In the genomic region with DNA sequence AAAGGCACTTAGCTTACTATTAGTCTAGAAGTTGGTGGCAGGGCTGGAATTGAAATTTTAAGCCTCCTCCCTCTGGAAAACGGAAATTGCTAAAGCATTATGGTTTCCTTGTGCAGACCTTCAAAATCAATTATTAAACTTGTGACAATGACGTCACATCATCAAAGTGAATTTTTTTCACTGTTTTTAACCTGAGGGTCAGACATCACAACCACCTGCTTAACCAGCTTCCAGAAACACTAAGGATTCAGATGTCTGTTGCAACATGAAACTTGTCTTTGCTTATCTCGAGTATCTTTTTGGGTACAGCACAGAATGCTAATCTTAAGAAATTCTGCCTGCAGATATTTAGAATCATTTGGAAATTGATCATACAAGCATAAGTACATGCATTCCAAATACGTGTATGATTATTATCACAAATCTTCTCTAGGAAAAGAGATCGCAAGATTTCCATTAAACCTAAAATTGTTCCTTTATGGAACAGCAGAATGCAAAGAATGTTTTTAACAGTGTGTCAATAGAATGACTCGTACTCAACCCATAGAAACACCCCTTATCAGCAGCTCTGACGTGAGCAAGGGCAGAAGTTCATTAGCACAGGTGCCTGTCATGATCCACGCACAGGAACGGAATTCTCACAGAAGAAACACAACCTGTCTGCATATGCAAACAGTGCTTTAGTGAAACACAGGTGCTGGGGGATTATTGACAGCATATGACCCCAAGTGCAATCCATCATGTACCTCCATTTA, we compare ENCODE assay signal across 23 cellular contexts. TPM values are rescaled to one million over a fixed set of nuclear protein-coding genes. Genes with fewer than 3 reads are reported as not detected.
A peak's percentile ranks its signal among the peaks of the same experiment; 100 is the strongest.
DNase-seq lines count a peak whose midpoint lies in the region; ATAC-seq and TF ChIP-seq lines count a peak whose summit lies in the region.
"Had no signal": no experiment of that assay in that cellular context is flagged by ENCODE, and none has a peak within 500 bp of the region (broad histone marks: within the 10 kb centered on the region; RNA-seq: fewer than 3 reads in every experiment).

No MANE protein-coding gene starts in this region.

- intact Hi-C loops in Caco-2 (cut with micrococcal nuclease; ENCODE audit: unreplicated experiment), result loop anchor here (1.0 kb wide), 4 partner anchors 10 to 65 kb away; a partner anchor contains a TSS
- intact Hi-C loops in sigmoid colon (cut with DNase I), result no loop called here

- peak overlapping the region; percentile 99 for H3K27ac Mint-ChIP-seq in Caco-2 (ENCODE audit: unreplicated experiment)
- H3K27ac Mint-ChIP-seq: activated naive CD8-positive, alpha-beta T cell treated with anti-CD3 and anti-CD28 coated beads, Interleukin-2, amount 50 U/mL, for 24 hours; natural killer cell treated with Interleukin-12 subunit alpha and Interleukin-12 subunit beta and Interleukin-15 and Interleukin-18, amount 100 ng/mL, for 72 hours; stimulated activated naive CD8-positive, alpha-beta T cell treated with anti-CD3 and anti-CD28 coated beads, Interleukin-15, amount 100 ng/mL, for 72 hours had no signal

- POLR2A ChIA-PET in Caco-2 (lab: Charles Lee), result interaction anchor here (0.5 to 6.2 kb wide), 5 partner anchors 10 to 65 kb away, joined by 5 to 123 read pairs (median 16); a partner anchor contains a TSS

- CTCF ChIA-PET in Caco-2 (lab: Charles Lee), result interaction anchor here (1.4 to 2.6 kb wide), 2 partner anchors 11 to 14 kb away, joined by 3 to 9 read pairs; no protein-coding TSS in a partner anchor

- H3K27me3 ChIP-seq in Caco-2 (replicated peaks; ENCODE audit: control insufficient read depth, insufficient read depth, low read length), result no peaks in the 10 kb centered on the region
- no peaks in the 10 kb centered on the region for H3K27me3 ChIP-seq in sigmoid colon

- ATAC-seq in GM18867 (IDR thresholded peaks at IDR 0.05; ENCODE audit: unreplicated experiment) (no peak), HG03108 (IDR thresholded peaks at IDR 0.05; ENCODE audit: unreplicated experiment) (no peak), HG02642 (IDR thresholded peaks at IDR 0.05; ENCODE audit: poor library complexity, unreplicated experiment) (no peak)
- ATAC-seq: activated naive CD8-positive, alpha-beta T cell treated with anti-CD3 and anti-CD28 coated beads, Interleukin-2, amount 50 U/mL, for 24 hours; natural killer cell treated with Interleukin-12 subunit alpha and Interleukin-12 subunit beta and Interleukin-15 and Interleukin-18, amount 100 ng/mL, for 72 hours; stimulated activated naive CD8-positive, alpha-beta T cell treated with anti-CD3 and anti-CD28 coated beads, Interleukin-15, amount 100 ng/mL, for 72 hours had no signal

- H3K4me3 Mint-ChIP-seq in Caco-2 (ENCODE audit: unreplicated experiment), result peak overlapping the region; percentile 66
- H3K4me3 Mint-ChIP-seq: activated naive CD8-positive, alpha-beta T cell treated with anti-CD3 and anti-CD28 coated beads, Interleukin-2, amount 50 U/mL, for 24 hours; natural killer cell treated with Interleukin-12 subunit alpha and Interleukin-12 subunit beta and Interleukin-15 and Interleukin-18, amount 100 ng/mL, for 72 hours; stimulated activated naive CD8-positive, alpha-beta T cell treated with anti-CD3 and anti-CD28 coated beads, Interleukin-15, amount 100 ng/mL, for 72 hours had no signal

- peaks cover 19% of the 10 kb centered on the region for H3K9me3 Mint-ChIP-seq in Caco-2 (ENCODE audit: unreplicated experiment)

- H3K4me1 ChIP-seq in Caco-2, result peaks cover 49% of the 10 kb centered on the region
- H3K4me1 ChIP-seq in sigmoid colon, result peaks cover 0 to 17% (median 12%) of the 10 kb centered on the region in 4 donors
- H3K4me1 ChIP-seq: prostate gland had no signal

- peaks cover 29% of the 10 kb centered on the region for H3K9me3 ChIP-seq in Caco-2
- H3K9me3 ChIP-seq in sigmoid colon, result peaks cover 0 to 10% (median under 1%) of the 10 kb centered on the region in 4 donors
- H3K9me3 ChIP-seq: prostate gland had no signal

- H3K4me1 Mint-ChIP-seq in Caco-2 (ENCODE audit: low read depth, unreplicated experiment), result peaks cover 37% of the 10 kb centered on the region

- H3K4me3 ChIP-seq in Caco-2 (ENCODE audit: low read depth, low read length) (no peak overlapping the region), fibroblast of villous mesenchyme (ENCODE audit: low read depth, low read length) (no peak overlapping the region), sigmoid colon (no peak overlapping the region)
- H3K4me3 ChIP-seq: prostate gland, SK-N-MC had no signal

- TF ChIP-seq CTCF in Caco-2 (IDR thresholded peaks at IDR 0.05; ENCODE audit: insufficient read depth in 1 of 2, low read depth in 1 of 2, low read length in 1 of 2, severe bottlenecking in 1 of 2, unreplicated experiment in 1 of 2) (no peak), fibroblast of villous mesenchyme (IDR thresholded peaks at IDR 0.05; ENCODE audit: insufficient read depth, low read depth, low read length) (no peak), sigmoid colon (IDR thresholded peaks at IDR 0.05) (no peak)

- TF ChIP-seq EP300 in sigmoid colon (IDR thresholded peaks at IDR 0.05), result no peak

- DNase-seq in Caco-2, result peak; percentile 96 to 98
- DNase-seq in HT-29 (ENCODE audit: low spot score), result peak; percentile 68
- peak; percentile 18 for DNase-seq in fibroblast of villous mesenchyme (ENCODE audit: low read depth)
- DNase-seq in non-pigmented ciliary epithelial cell (ENCODE audit: low read depth), result peak; percentile 44
- no peak for DNase-seq in sigmoid colon
- DNase-seq: activated CD4-positive, alpha-beta T cell treated with anti-CD3 and anti-CD28 coated beads for 1 hour; activated naive CD8-positive, alpha-beta T cell treated with anti-CD3 and anti-CD28 coated beads, Interleukin-2, amount 50 U/mL, for 24 hours; foreskin melanocyte; GF-D8; NCI-H1048; NCI-H2107; NCI-H69; OCI-M1; stimulated activated naive CD8-positive, alpha-beta T cell treated with anti-CD3 and anti-CD28 coated beads, Interleukin-15, amount 100 ng/mL, for 72 hours had no signal

- peaks cover 77% of the 10 kb centered on the region for H3K36me3 Mint-ChIP-seq in Caco-2 (ENCODE audit: insufficient read depth, unreplicated experiment)

- H3K27ac ChIP-seq in sigmoid colon, result no peak overlapping the region
- H3K27ac ChIP-seq: prostate gland, SK-N-MC had no signal

- 76 to 87% methylated on average over 9 of the region's 9 CpGs for WGBS in sigmoid colon, 2 donors

- H3K36me3 ChIP-seq in Caco-2 (ENCODE audit: control insufficient read depth, insufficient read depth, low read length), result no peaks in the 10 kb centered on the region
- H3K36me3 ChIP-seq in sigmoid colon, result no peaks in the 10 kb centered on the region
- H3K36me3 ChIP-seq: prostate gland had no signal

- BruUV-seq in Caco-2 (replicated peaks; lab: Mats Ljungman, UMichigan), result no TSS peak

- H3K27me3 Mint-ChIP-seq in Caco-2 (ENCODE audit: insufficient read depth, unreplicated experiment), result no peaks in the 10 kb centered on the region
- H3K27me3 Mint-ChIP-seq: activated naive CD8-positive, alpha-beta T cell treated with anti-CD3 and anti-CD28 coated beads, Interleukin-2, amount 50 U/mL, for 24 hours; natural killer cell treated with Interleukin-12 subunit alpha and Interleukin-12 subunit beta and Interleukin-15 and Interleukin-18, amount 100 ng/mL, for 72 hours; stimulated activated naive CD8-positive, alpha-beta T cell treated with anti-CD3 and anti-CD28 coated beads, Interleukin-15, amount 100 ng/mL, for 72 hours had no signal

- TF ChIP-seq POLR2A in sigmoid colon (IDR thresholded peaks at IDR 0.05), result no peak

RNA-seq across cellular contexts. Expression of a gene that starts 4.1 kb away (rescaled TPM):
- total RNA-seq in Caco-2 (2022) (175 and 202 TPM in 2 replicates), fibroblast of villous mesenchyme (35.4 and 38.9 TPM in 2 replicates), sigmoid colon (10 to 100 TPM; 12.0 to 22.8 (median 19.6) TPM)
- 49.5 and 52.3 TPM in 2 replicates for total RNA-seq in HT-29 (2014; rRNA removed; shearing (Covaris generic))
- 10 to 100 TPM in 2 of 3 donors, 1 to 10 TPM in 1; 8.1 to 38.7 (median 12.0) TPM for polyA plus RNA-seq in sigmoid colon

RNA-seq across cellular contexts. Expression of a gene that starts 41.5 kb away (rescaled TPM):
- not detected in 2 replicates for total RNA-seq in Caco-2 (2022)
- not detected in 2 replicates for total RNA-seq in HT-29 (2014; rRNA removed; shearing (Covaris generic))
- total RNA-seq in fibroblast of villous mesenchyme, result not detected in 2 replicates
- not detected for total RNA-seq in sigmoid colon
- not detected for polyA plus RNA-seq in sigmoid colon
- total RNA-seq: cerebellum; H4; liver; natural killer cell treated with Interleukin-12 subunit alpha and Interleukin-12 subunit beta and Interleukin-15 and Interleukin-18, amount 100 ng/mL, for 72 hours; prostate gland had no signal
- polyA plus RNA-seq: liver had no signal

RNA-seq across cellular contexts. Expression of a gene that starts 52.6 kb away (rescaled TPM):
- total RNA-seq in Caco-2 (2022) (230 and 235 TPM in 2 replicates), fibroblast of villous mesenchyme (49.0 and 57.4 TPM in 2 replicates), sigmoid colon (10 to 100 TPM; 31.7 to 57.6 (median 40.8) TPM)
- 60.6 and 71.1 TPM in 2 replicates for total RNA-seq in HT-29 (2014; rRNA removed; shearing (Covaris generic))
- polyA plus RNA-seq in sigmoid colon, result 10 to 100 TPM; 11.4 to 31.9 (median 17.1) TPM
